ENCODE assay signal across 16 cellular contexts in genomic region chr17:38608648-38609047, GRCh38. TPM values are rescaled to one million over a fixed set of nuclear protein-coding genes. Genes with fewer than 3 reads are reported as not detected.
DNase-seq lines count a peak whose midpoint lies in the region; ATAC-seq lines count a peak whose summit lies in the region.
"Had no signal": no experiment of that assay in that cellular context is flagged by ENCODE, and none has a peak within 500 bp of the region (broad histone marks: within the 10 kb centered on the region; RNA-seq: fewer than 3 reads in every experiment).

No MANE protein-coding gene starts in this region.

- DNase-seq in COR-L47 (lab: John Stamatoyannopoulos, UW) (peak; percentile 76), LoVo (ENCODE audit: low spot score) (peak; percentile 21), NT2/D1 (ENCODE audit: low read depth, low spot score) (no peak), left colon (peak; percentile 63 to 83), NCI-H2227 treated with DMSO at 0.1 percent for 48 hours (lab: John Stamatoyannopoulos, UW) (no peak), HUDEP-2 (lab: John Stamatoyannopoulos, UW; ENCODE audit: unreplicated experiment in 76 of 76) (no peak)
- no peak for DNase-seq in activated CD8-positive, alpha-beta memory T cell treated with anti-CD3 and anti-CD28 coated beads, Interleukin-2, amount 50 U/mL, for 4 hours
- DNase-seq: activated CD4-positive, alpha-beta memory T cell treated with anti-CD3 and anti-CD28 coated beads, Interleukin-2, amount 10 ng/mL, durations not matched to agents 7 days and 5 days; activated effector memory CD4-positive, alpha-beta T cell treated with anti-CD3 and anti-CD28 coated beads, Interleukin-2, amount 50 U/mL, for 16 hours; DND-41; effector CD4-positive, alpha-beta T cell; stimulated activated CD4-positive, alpha-beta T cell treated with anti-CD3 and anti-CD28 coated beads, Interleukin-2, amount 100 ng/mL, for 24 hours; uterus had no signal

- H3K9ac ChIP-seq in NT2/D1 (ENCODE audit: insufficient read length, low read depth): peak overlapping the region; percentile 61

- peaks cover 16% of the 10 kb centered on the region for H3K27me3 ChIP-seq in NT2/D1 (ENCODE audit: insufficient read depth, insufficient read length)
- H3K27me3 ChIP-seq: Peyer's patch had no signal

- ATAC-seq in left colon (peak; percentile 38), HG02678 (IDR thresholded peaks at IDR 0.05; ENCODE audit: unreplicated experiment) (no peak)

- peaks cover 32% of the 10 kb centered on the region for H3K4me1 ChIP-seq in NT2/D1 (ENCODE audit: insufficient read depth, insufficient read length)

- intact Hi-C loops in left colon (cut with DNase I, micrococcal nuclease): no loop called here

- H3K4me3 ChIP-seq in NT2/D1 (ENCODE audit: insufficient read length, low read depth): no peak overlapping the region
- H3K4me3 ChIP-seq: Peyer's patch, uterus had no signal

- H3K36me3 ChIP-seq in NT2/D1 (ENCODE audit: insufficient read depth, insufficient read length, low read length): no peaks in the 10 kb centered on the region
- H3K36me3 ChIP-seq: Peyer's patch, uterus had no signal

- H3K9me3 ChIP-seq in NT2/D1 (ENCODE audit: insufficient read depth, low read length): peaks cover 9% of the 10 kb centered on the region; the same call in 1 of the 2 replicates
- H3K9me3 ChIP-seq: Peyer's patch had no signal

RNA-seq across cellular contexts. Expression of gene SRCIN1, which starts 2.9 kb away (rescaled TPM):
- 1 to 10 TPM; 3.1 TPM for total RNA-seq in left colon
- total RNA-seq: fibroblast of villous mesenchyme had no signal

Comparison
In these comparisons a context has a peak if more than half of its experiments do, and no peak if none do; other contexts are left out.
1. DNase-seq: peak in COR-L47 (single experiment), LoVo (single experiment) and left colon (2 of 2); none in NT2/D1 (single experiment), NCI-H2227 treated with DMSO at 0.1 percent for 48 hours (single experiment), HUDEP-2 (0 of 76) and activated CD8-positive, alpha-beta memory T cell treated with anti-CD3 and anti-CD28 coated beads, Interleukin-2, amount 50 U/mL, for 4 hours (single experiment).